In the genomic region with DNA sequence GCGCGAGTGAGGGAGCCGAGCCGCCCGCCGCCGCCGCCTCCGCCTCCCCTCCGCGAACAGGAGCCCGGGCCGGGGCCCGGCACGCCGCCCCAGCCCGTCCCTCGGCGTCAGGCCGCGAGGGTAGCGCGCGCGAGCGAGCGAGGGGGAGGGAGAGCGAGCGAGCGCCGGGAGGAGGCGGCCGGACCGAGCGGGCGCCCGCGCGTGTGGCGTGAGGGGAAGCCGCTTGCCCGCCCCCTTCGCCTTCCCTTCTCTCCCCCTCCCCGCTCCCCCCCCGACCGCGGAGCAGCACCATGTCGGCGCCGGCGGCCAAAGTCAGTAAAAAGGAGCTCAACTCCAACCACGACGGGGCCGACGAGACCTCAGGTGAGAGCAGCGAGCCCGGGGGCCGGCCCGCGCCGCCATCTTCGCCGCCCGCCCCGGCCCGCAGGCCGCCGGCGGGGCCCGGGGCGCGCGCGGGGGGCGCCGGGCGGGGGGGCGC, we compare ENCODE assay signal across 8 cellular contexts. TPM values are rescaled to one million over a fixed set of nuclear protein-coding genes. Genes with fewer than 3 reads are reported as not detected.
DNase-seq lines count a peak whose midpoint lies in the region; ATAC-seq, FAIRE-seq and TF ChIP-seq lines count a peak whose summit lies in the region.

No MANE protein-coding gene starts in this region.

- H3K79me2 ChIP-seq in OCI-LY1 (ENCODE audit: insufficient read depth, low read length), result peaks cover 55% of the 10 kb centered on the region

- no peaks in the 10 kb centered on the region for H3K9me3 ChIP-seq in OCI-LY1 (ENCODE audit: low read length)
- H3K9me3 ChIP-seq in kidney (ENCODE audit: control insufficient read depth in 1 of 2, low read length in 2 of 2), result no peaks in the 10 kb centered on the region

- peaks cover 0 to 2% (median 0%) of the 10 kb centered on the region in 5 experiments for H3K9me3 Mint-ChIP-seq in brain

- H3K36me3 ChIP-seq in OCI-LY1 (ENCODE audit: insufficient read depth, low read length), result peaks cover 43% of the 10 kb centered on the region
- peaks cover 14 to 28% of the 10 kb centered on the region in 2 donors for H3K36me3 ChIP-seq in kidney (ENCODE audit: control insufficient read depth in 1 of 2, insufficient read depth in 2 of 2, low read length in 2 of 2)

- intact Hi-C loops in kidney (cut with DNase I), result no loop called here

- TF ChIP-seq CTCF in GM12865 (IDR thresholded peaks at IDR 0.05; ENCODE audit: insufficient read depth, low read depth, low read length, missing control alignments) (no peak), OCI-LY1 (IDR thresholded peaks at IDR 0.05; ENCODE audit: low read length) (no peak), brain (conservative IDR thresholded peaks at IDR 0.05) (no peak), kidney (IDR thresholded peaks at IDR 0.05; ENCODE audit: borderline replicate concordance, extremely low read depth, insufficient read depth) (no peak)

- H3K9ac ChIP-seq in OCI-LY1 (ENCODE audit: low read length) (peak overlapping the region; percentile 79), kidney (ENCODE audit: low read length in 2 of 2) (no peak overlapping the region)

- H3K36me3 Mint-ChIP-seq in brain, result peaks cover 36% of the 10 kb centered on the region

- peak; percentile 28 for ATAC-seq in HG02588 (IDR thresholded peaks at IDR 0.05; ENCODE audit: unreplicated experiment)

- peaks cover 4% of the 10 kb centered on the region for H3K27me3 Mint-ChIP-seq in brain

- H3K27ac ChIP-seq in OCI-LY1 (ENCODE audit: low read depth, low read length, poor library complexity, severe bottlenecking) (peak overlapping the region; percentile 35), kidney (ENCODE audit: low read depth in 2 of 2, low read length in 2 of 2) (peak overlapping the region; percentile 78 to 88)

- DNase-seq in GM12865 (ENCODE audit: low read depth) (no peak), kidney (no peak), NCI-H510A treated with DMSO at 0.1 percent for 48 hours (lab: John Stamatoyannopoulos, UW) (no peak), frontal cortex (ENCODE audit: low spot score in 2 of 2) (no peak)
- DNase-seq in stimulated activated CD8-positive, alpha-beta memory T cell treated with anti-CD3 and anti-CD28 coated beads, Interleukin-15, amount 100 ng/mL, for 24 hours (ENCODE audit: low read depth), result peak; percentile 26

- H4K20me1 ChIP-seq in OCI-LY1 (ENCODE audit: insufficient read depth, low read length), result peaks cover 8% of the 10 kb centered on the region

- H3F3A ChIP-seq in OCI-LY1 (ENCODE audit: insufficient read depth, low read length), result no peaks in the 10 kb centered on the region; the same call in 1 of the 2 replicates

- H3K27ac Mint-ChIP-seq in brain, result peak overlapping the region in 1 of 5 experiments; percentile 61

- no peaks in the 10 kb centered on the region for H3K27me3 ChIP-seq in OCI-LY1 (ENCODE audit: insufficient read depth, low read length)

- peaks cover 45% of the 10 kb centered on the region for H3K4me1 Mint-ChIP-seq in brain

- no peak for FAIRE-seq in kidney (lab: Jason Lieb, UNC)
- no peak for FAIRE-seq in frontal cortex (lab: Jason Lieb, UNC)

- H3K4me1 ChIP-seq in OCI-LY1 (ENCODE audit: insufficient read depth, low read length, severe bottlenecking), result peaks cover 54% of the 10 kb centered on the region
- peaks cover 23 to 30% of the 10 kb centered on the region in 2 donors for H3K4me1 ChIP-seq in kidney (ENCODE audit: control insufficient read depth in 1 of 2, insufficient read depth in 1 of 2, low read depth in 1 of 2, low read length in 2 of 2)

- H3K9me2 ChIP-seq in OCI-LY1 (ENCODE audit: low read depth, low read length), result no peaks in the 10 kb centered on the region

- H3K4me2 ChIP-seq in OCI-LY1 (ENCODE audit: low read length), result 0 out of 2 replicates have a peak overlapping the region, but pooled peaks have one; percentile 15

- peak overlapping the region; percentile 40 to 74 (median 62) for H3K4me3 Mint-ChIP-seq in brain

- peak overlapping the region; percentile 54 for H3K4me3 ChIP-seq in GM12865 (ENCODE audit: low read depth, low read length)
- H3K4me3 ChIP-seq in OCI-LY1 (ENCODE audit: low read depth, low read length, poor library complexity, severe bottlenecking), result peak overlapping the region; percentile 69
- H3K4me3 ChIP-seq in kidney (ENCODE audit: low read length in 2 of 2), result peak overlapping the region in 1 of 2 donors; percentile 39

- H2AFZ ChIP-seq in OCI-LY1 (ENCODE audit: low read length), result no peak overlapping the region

RNA-seq across cellular contexts. Expression of a gene that starts 0.3 kb away (rescaled TPM):
- polyA plus RNA-seq in brain (ENCODE audit: insufficient read depth, low read depth, low replicate concordance), result 527 TPM
- total RNA-seq in kidney, result 247 TPM
- polyA plus RNA-seq in kidney (ENCODE audit: insufficient read depth, low read depth, low replicate concordance), result 127 TPM
- total RNA-seq in frontal cortex, result 846 TPM

RNA-seq across cellular contexts. Expression of a gene that starts 13.0 kb away (rescaled TPM):
- polyA plus RNA-seq in brain (ENCODE audit: insufficient read depth, low read depth, low replicate concordance) (14.2 TPM), kidney (ENCODE audit: insufficient read depth, low read depth, low replicate concordance) (3.9 TPM)
- total RNA-seq in kidney (14.7 TPM), frontal cortex (0.41 TPM)

RNA-seq across cellular contexts. Expression of a gene that starts 32.7 kb away (rescaled TPM):
- polyA plus RNA-seq in brain (ENCODE audit: insufficient read depth, low read depth, low replicate concordance) (320 TPM), kidney (ENCODE audit: insufficient read depth, low read depth, low replicate concordance) (98.6 TPM)
- total RNA-seq in kidney (76.6 TPM), frontal cortex (31.4 TPM)

RNA-seq across cellular contexts. Expression of a gene that starts 34.6 kb away (rescaled TPM):
- polyA plus RNA-seq in brain (ENCODE audit: insufficient read depth, low read depth, low replicate concordance) (53.2 TPM), kidney (ENCODE audit: insufficient read depth, low read depth, low replicate concordance) (54.7 TPM)
- total RNA-seq in kidney (39.9 TPM), frontal cortex (1.2 TPM)

Comparison
In these comparisons a context has a peak if more than half of its experiments do, and no peak if none do; other contexts are left out.
1. RNA of a gene that starts 13.0 kb away (total RNA-seq): 14.7 TPM in kidney (single experiment); 0.41 TPM in frontal cortex (single experiment); every median in the first group is over 10 times any median in the second.